ENCODE assay signal across 10 cellular contexts in the genomic region with DNA sequence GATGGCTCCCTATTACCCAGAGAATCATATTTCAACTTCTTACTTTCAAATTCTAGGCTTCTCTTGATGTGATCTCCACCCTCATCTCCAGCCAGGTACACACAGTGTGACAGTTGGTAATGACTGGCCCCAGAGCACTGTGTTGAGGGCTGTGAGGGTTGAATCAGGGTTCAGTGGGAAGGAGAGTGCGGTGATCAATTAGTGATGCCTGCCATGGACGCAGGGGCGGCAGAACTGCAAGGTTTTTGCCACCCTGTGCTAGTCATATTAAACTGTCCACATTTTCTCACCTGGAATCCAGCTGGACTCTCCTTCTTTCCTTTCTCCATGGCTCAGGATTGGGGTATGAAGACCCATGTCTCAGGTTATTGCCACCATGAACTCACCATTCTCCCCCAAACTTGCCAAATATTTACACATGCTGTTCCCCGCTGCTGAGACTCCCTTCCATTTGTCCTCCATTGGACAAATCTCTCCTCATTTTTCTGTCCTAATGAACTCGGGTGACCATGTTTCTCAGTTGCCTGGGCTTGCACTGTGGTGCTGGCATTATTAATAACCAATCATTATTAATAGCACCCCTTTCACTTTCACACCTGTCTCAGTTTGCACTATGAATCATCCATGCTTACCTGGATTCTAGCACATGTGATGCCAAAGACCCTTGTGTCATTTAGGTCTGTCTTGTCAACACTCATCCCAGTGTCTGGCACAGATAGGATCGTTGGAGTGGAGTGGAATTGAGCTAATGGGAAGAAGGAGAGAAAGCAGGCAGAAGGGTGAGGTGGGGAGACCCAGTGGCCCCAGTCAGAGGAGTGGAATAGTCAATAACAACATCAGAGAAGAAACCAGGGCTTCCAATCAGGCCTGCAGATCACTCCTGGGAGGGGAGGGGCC. TPM values are rescaled to one million over a fixed set of nuclear protein-coding genes. Genes with fewer than 3 reads are reported as not detected.
DNase-seq lines count a peak whose midpoint lies in the region; ATAC-seq and TF ChIP-seq lines count a peak whose summit lies in the region.
"Had no signal": no experiment of that assay in that cellular context is flagged by ENCODE, and none has a peak within 500 bp of the region (broad histone marks: within the 10 kb centered on the region; RNA-seq: fewer than 3 reads in every experiment).

No MANE protein-coding gene starts in this region.

- H3K9me3 ChIP-seq in KOPT-K1 (ENCODE audit: insufficient read depth, low read length, poor library complexity, severe bottlenecking), result no peaks in the 10 kb centered on the region
- H3K9me3 ChIP-seq: SJCRH30 had no signal

- CTCF ChIA-PET in MCF 10A (lab: Yijun Ruan, JAX), result no interaction called here

- ATAC-seq in GM21447 (IDR thresholded peaks at IDR 0.05; ENCODE audit: unreplicated experiment), result peak; percentile 31
- ATAC-seq in naive thymus-derived CD8-positive, alpha-beta T cell, result no peak

- peaks cover 34 to 70% (median 52%) of the 10 kb centered on the region in 4 donors for H3K4me1 Mint-ChIP-seq in naive thymus-derived CD8-positive, alpha-beta T cell
- H3K4me1 Mint-ChIP-seq in MCF 10A (ENCODE audit: insufficient read depth, unreplicated experiment), result no peaks in the 10 kb centered on the region

- no TSS peak for BruUV-seq in MCF 10A (replicated peaks; lab: Mats Ljungman, UMichigan)

- H3K9me3 Mint-ChIP-seq in naive thymus-derived CD8-positive, alpha-beta T cell, result no peaks in the 10 kb centered on the region
- no peaks in the 10 kb centered on the region for H3K9me3 Mint-ChIP-seq in MCF 10A (ENCODE audit: unreplicated experiment)

- peak overlapping the region; percentile 82 to 98 (median 92) for H3K27ac Mint-ChIP-seq in naive thymus-derived CD8-positive, alpha-beta T cell
- no peak overlapping the region for H3K27ac Mint-ChIP-seq in MCF 10A (ENCODE audit: low read depth, unreplicated experiment)

- TF ChIP-seq CTCF in MCF 10A (IDR thresholded peaks at IDR 0.05; ENCODE audit: unreplicated experiment), result no peak

- H3K27me3 Mint-ChIP-seq in naive thymus-derived CD8-positive, alpha-beta T cell, result no peaks in the 10 kb centered on the region
- peaks cover 34% of the 10 kb centered on the region for H3K27me3 Mint-ChIP-seq in MCF 10A (ENCODE audit: insufficient read depth, unreplicated experiment)

- POLR2A ChIA-PET in naive thymus-derived CD8-positive, alpha-beta T cell (lab: Charles Lee), result interaction anchor here (1.0 to 2.8 kb wide), 6 partner anchors 8 to 53 kb away, joined by 3 to 25 read pairs (median 5); no protein-coding TSS in a partner anchor
- POLR2A ChIA-PET in MCF 10A (lab: Yijun Ruan, JAX), result no interaction called here

- H3K36me3 Mint-ChIP-seq in naive thymus-derived CD8-positive, alpha-beta T cell, result no peaks in the 10 kb centered on the region
- no peaks in the 10 kb centered on the region for H3K36me3 Mint-ChIP-seq in MCF 10A (ENCODE audit: insufficient read depth, unreplicated experiment)

- peak overlapping the region; percentile 62 to 86 (median 72) for H3K4me3 Mint-ChIP-seq in naive thymus-derived CD8-positive, alpha-beta T cell
- H3K4me3 Mint-ChIP-seq in MCF 10A (ENCODE audit: unreplicated experiment), result no peak overlapping the region

- peak overlapping the region; percentile 80 for H3K27ac ChIP-seq in KOPT-K1 (ENCODE audit: low read depth, low read length, poor library complexity, severe bottlenecking)
- H3K27ac ChIP-seq: 22Rv1, SJCRH30 had no signal

- H3K36me3 ChIP-seq in KOPT-K1 (ENCODE audit: insufficient read depth, low read length), result no peaks in the 10 kb centered on the region
- H3K36me3 ChIP-seq: SJCRH30 had no signal

- DNase-seq in DMS53 (lab: John Stamatoyannopoulos, UW) (peak; percentile 27), DMS53 treated with DMSO at 0.1 percent for 48 hours (lab: John Stamatoyannopoulos, UW; ENCODE audit: unreplicated experiment) (no peak), AG08396 (ENCODE audit: low spot score) (no peak), MCF 10A (ENCODE audit: unreplicated experiment) (no peak), dedifferentiated amniotic fluid mesenchymal stem cell (ENCODE audit: extremely low spot score) (no peak)
- DNase-seq in naive thymus-derived CD8-positive, alpha-beta T cell, result no peak
- DNase-seq: SJCRH30 had no signal

- intact Hi-C loops in MCF 10A (cut with micrococcal nuclease), result no loop called here

RNA-seq across cellular contexts. Expression of gene CRB2, which starts 33.9 kb away (rescaled TPM):
- under 1 TPM; 0.18 to 0.25 TPM for total RNA-seq in naive thymus-derived CD8-positive, alpha-beta T cell
- under 1 TPM in 1 of 3 donors, not detected in 2; 0.08 TPM for polyA plus RNA-seq in naive thymus-derived CD8-positive, alpha-beta T cell
- total RNA-seq in MCF 10A (2022), result not detected in 2 replicates

RNA-seq across cellular contexts. Expression of gene STRBP, which starts 53.7 kb away (rescaled TPM):
- 10 to 100 TPM; 29.9 to 35.0 TPM for total RNA-seq in naive thymus-derived CD8-positive, alpha-beta T cell
- 10 to 100 TPM; 18.2 to 28.7 (median 19.9) TPM for polyA plus RNA-seq in naive thymus-derived CD8-positive, alpha-beta T cell
- total RNA-seq in MCF 10A (2022), result 9.4 and 13.1 TPM in 2 replicates
